15 cellular contexts compared by ENCODE assay signal in genomic region chr7:155745737-155746136, GRCh38.
DNase-seq lines count a peak whose midpoint lies in the region; ATAC-seq, FAIRE-seq and TF ChIP-seq lines count a peak whose summit lies in the region.
"Had no signal": no experiment of that assay in that cellular context is flagged by ENCODE, and none has a peak within 500 bp of the region (broad histone marks: within the 10 kb centered on the region; RNA-seq: fewer than 3 reads in every experiment).

No MANE protein-coding gene starts in this region.

- H3K79me2 ChIP-seq in K562 (ENCODE audit: control insufficient read depth, insufficient read depth, low read length) = peaks cover 54% of the 10 kb centered on the region

- FAIRE-seq in K562 (lab: Jason Lieb, UNC) (no peak), D721Med (lab: Jason Lieb, UNC) (no peak)

- H3K4me2 ChIP-seq in K562 (ENCODE audit: insufficient read depth, low read length) = no peak overlapping the region

- POLR2A ChIA-PET in K562 (lab: Yijun Ruan, JAX) = interaction anchor here (1.2 kb wide), 1 partner anchor 9 kb away, joined by 4 read pairs; no protein-coding TSS in a partner anchor

- H3K27me3 ChIP-seq in K562 (ENCODE audit: control insufficient read depth in 2 of 2, insufficient read depth in 2 of 2, low read length in 2 of 2) = no peaks in the 10 kb centered on the region
- H3K27me3 ChIP-seq: foreskin keratinocyte, testis had no signal

- CTCF ChIA-PET in K562 (lab: Yijun Ruan, JAX; ENCODE audit: low intra/inter-chr PET ratio) = no interaction called here

- intact Hi-C loops in K562 (cut with micrococcal nuclease) (no loop called here), lower leg skin (cut with DNase I; ENCODE audit: low total_unique reads) (no loop called here)

- no peaks in the 10 kb centered on the region for H3K9me1 ChIP-seq in K562 (ENCODE audit: control insufficient read depth, insufficient read depth, low read length)

- H3K36me3 ChIP-seq in K562 (ENCODE audit: control insufficient read depth, insufficient read depth, low read length) = peaks cover 95% of the 10 kb centered on the region

- no peaks in the 10 kb centered on the region for H3K9me3 ChIP-seq in K562 (replicated peaks; ENCODE audit: control insufficient read depth, insufficient read depth, low read depth, low read length)
- H3K9me3 ChIP-seq: testis had no signal

- TF ChIP-seq EP300 in K562 (IDR thresholded peaks at IDR 0.05; ENCODE audit: low read length) = no peak

- ATAC-seq in GM18907 (IDR thresholded peaks at IDR 0.05; ENCODE audit: unreplicated experiment) (peak; percentile 26), GM21528 (IDR thresholded peaks at IDR 0.05; ENCODE audit: low FRiP score, unreplicated experiment) (peak; percentile 21), HG03108 (IDR thresholded peaks at IDR 0.05; ENCODE audit: unreplicated experiment) (peak; percentile 7), K562 (peak; percentile 38; the same call in 1 of the 3 replicates), GM21717 (IDR thresholded peaks at IDR 0.05; ENCODE audit: unreplicated experiment) (no peak)
- ATAC-seq: foreskin keratinocyte had no signal

- H4K20me1 ChIP-seq in K562 (replicated peaks; ENCODE audit: control insufficient read depth, insufficient read depth, low read length) = peaks cover 4% of the 10 kb centered on the region

- H3K4me3 ChIP-seq in K562 (no peak overlapping the region), lower leg skin (ENCODE audit: low read depth, poor library complexity, severe bottlenecking) (no peak overlapping the region)
- H3K4me3 ChIP-seq: testis had no signal

- TF ChIP-seq CTCF in K562 (IDR thresholded peaks at IDR 0.05 in 2 of 3, conservative IDR thresholded peaks at IDR 0.05 in 1 of 3; ENCODE audit: insufficient read depth in 2 of 3, low read depth in 1 of 3, low read length in 3 of 3) = no peak
- TF ChIP-seq CTCF in D721Med (IDR thresholded peaks at IDR 0.05; ENCODE audit: insufficient read depth, missing control alignments) = no peak
- TF ChIP-seq CTCF in lower leg skin (IDR thresholded peaks at IDR 0.05) = no peak

- H3K9ac ChIP-seq in K562 (ENCODE audit: insufficient read depth in 1 of 2, low read depth in 2 of 2, low read length in 2 of 2) = no peak overlapping the region

- DNase-seq in K562 (ENCODE audit: extremely low read depth in 1 of 4, low spot score in 3 of 4) (no peak), D721Med (ENCODE audit: insufficient read length, low spot score) (no peak), A172 (ENCODE audit: low spot score) (no peak), lower leg skin (ENCODE audit: low spot score in 2 of 2) (no peak)
- DNase-seq: CD4-positive, alpha-beta memory T cell; effector CD8-positive, alpha-beta T cell; foreskin keratinocyte; GF-D8; H9; midbrain; testis had no signal

- no peak overlapping the region for H2AFZ ChIP-seq in K562 (ENCODE audit: low read depth, low read length)

- H3K27ac ChIP-seq in K562 (ENCODE audit: extremely low read depth, low read depth, low read length) = no peak overlapping the region
- H3K27ac ChIP-seq: foreskin keratinocyte, testis had no signal

- in situ Hi-C loops in K562 (cut with MboI) = no loop called here

- H3K4me1 ChIP-seq in K562 (replicated peaks in 1 of 2; ENCODE audit: control insufficient read depth in 2 of 2, insufficient read depth in 2 of 2, low read length in 2 of 2) = no peaks in the 10 kb centered on the region
- H3K4me1 ChIP-seq: foreskin keratinocyte had no signal

- BruUV-seq in K562 (replicated peaks; lab: Mats Ljungman, UMichigan) = no TSS peak

- TF ChIP-seq POLR2A in K562 (conservative IDR thresholded peaks at IDR 0.05) = no peak
- no peak for TF ChIP-seq POLR2A in lower leg skin (IDR thresholded peaks at IDR 0.05)

- 93% methylated on average over 9 of the region's 9 CpGs for WGBS in K562 (ENCODE audit: insufficient coverage, low coverage, missing lambda C conversion rate)
- 92 to 95% methylated on average over 9 of the region's 9 CpGs for WGBS in lower leg skin, 2 donors

- TF ChIP-seq RAD21 in K562 (CRISPR knock-in tag; conservative IDR thresholded peaks at IDR 0.05 in 1 of 2, IDR thresholded peaks at IDR 0.05 in 1 of 2) = no peak

TF ChIP-seq in K562, 482 proteins besides CTCF, POLR2A, EP300 and RAD21:
- TF ChIP-seq TCF15 (CRISPR knock-in tag; IDR thresholded peaks at IDR 0.05) (no peak), MAFF (IDR thresholded peaks at IDR 0.05; ENCODE audit: low read length) (no peak), STAT5B (CRISPR knock-in tag; IDR thresholded peaks at IDR 0.05) (no peak), RHOXF2B (CRISPR knock-in tag; conservative IDR thresholded peaks at IDR 0.05) (no peak), ZNF695 (CRISPR knock-in tag; IDR thresholded peaks at IDR 0.05) (no peak), TEAD2 (tag; IDR thresholded peaks at IDR 0.05) (no peak), CBX1 (IDR thresholded peaks at IDR 0.05; ENCODE audit: low read depth) (no peak), VEZF1 (CRISPR knock-in tag; IDR thresholded peaks at IDR 0.05) (no peak), ELF2 (CRISPR knock-in tag; IDR thresholded peaks at IDR 0.05) (no peak), ZNF24 (IDR thresholded peaks at IDR 0.05) (no peak), POLR2AphosphoS2 (IDR thresholded peaks at IDR 0.05; ENCODE audit: low read length) (no peak), POLR2AphosphoS5 (IDR thresholded peaks at IDR 0.05; ENCODE audit: control insufficient read depth, insufficient read depth, low read depth, low read length) (no peak), SNAPC5 (CRISPR knock-in tag; IDR thresholded peaks at IDR 0.05) (no peak), KLF10 (CRISPR knock-in tag; IDR thresholded peaks at IDR 0.05) (no peak), POU5F1 (IDR thresholded peaks at IDR 0.05; ENCODE audit: borderline replicate concordance, low read depth, low read length, partially characterized antibody) (no peak)
- TF ChIP-seq, protein P1, sequence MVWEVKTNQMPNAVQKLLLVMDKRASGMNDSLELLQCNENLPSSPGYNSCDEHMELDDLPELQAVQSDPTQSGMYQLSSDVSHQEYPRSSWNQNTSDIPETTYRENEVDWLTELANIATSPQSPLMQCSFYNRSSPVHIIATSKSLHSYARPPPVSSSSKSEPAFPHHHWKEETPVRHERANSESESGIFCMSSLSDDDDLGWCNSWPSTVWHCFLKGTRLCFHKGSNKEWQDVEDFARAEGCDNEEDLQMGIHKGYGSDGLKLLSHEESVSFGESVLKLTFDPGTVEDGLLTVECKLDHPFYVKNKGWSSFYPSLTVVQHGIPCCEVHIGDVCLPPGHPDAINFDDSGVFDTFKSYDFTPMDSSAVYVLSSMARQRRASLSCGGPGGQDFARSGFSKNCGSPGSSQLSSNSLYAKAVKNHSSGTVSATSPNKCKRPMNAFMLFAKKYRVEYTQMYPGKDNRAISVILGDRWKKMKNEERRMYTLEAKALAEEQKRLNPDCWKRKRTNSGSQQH (CRISPR knock-in tag; IDR thresholded peaks at IDR 0.05) = no peak
